Comparison of ENCODE assay signal across 1 cellular context in the genomic region with DNA sequence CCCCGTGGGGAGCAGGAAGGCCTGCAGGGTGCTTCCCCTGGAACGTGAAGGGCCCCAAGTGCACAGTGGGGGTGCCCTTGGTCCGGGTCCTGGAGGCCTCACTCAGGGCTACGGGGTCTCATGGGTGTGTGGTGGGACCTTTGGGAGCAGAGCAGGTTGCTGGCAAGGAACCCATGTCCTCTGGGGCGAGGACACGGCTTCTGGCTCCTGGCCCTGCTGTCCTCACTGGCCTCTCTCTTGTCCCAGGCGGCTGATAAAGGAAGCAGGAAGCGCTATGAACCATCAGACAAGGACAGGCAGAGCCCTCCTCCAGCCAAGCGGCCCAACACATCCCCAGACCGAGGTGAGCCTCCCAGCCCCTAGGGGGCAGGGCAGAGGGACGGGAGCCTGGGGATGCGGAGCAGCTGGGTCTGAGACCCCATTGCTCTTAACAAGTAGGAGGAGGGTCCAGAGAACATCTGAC.
A peak's percentile ranks its signal among the peaks of the same experiment; 100 is the strongest.
TF ChIP-seq lines count a peak whose summit lies in the region.

No MANE protein-coding gene starts in this region.

TF ChIP-seq in K562, 482 proteins besides CTCF, POLR2A, EP300 and RAD21 (continued from another document and continues in another):
- TF ChIP-seq ZFP91 (CRISPR knock-in tag; IDR thresholded peaks at IDR 0.05) (no peak), ZNF668 (CRISPR knock-in tag; IDR thresholded peaks at IDR 0.05) (no peak), NRF1 (conservative IDR thresholded peaks at IDR 0.05 in 1 of 2, IDR thresholded peaks at IDR 0.05 in 1 of 2) (peak in 1 of 2 experiments; percentile 34; a peak in 1 of 4 replicates), ZBTB1 (CRISPR knock-in tag; IDR thresholded peaks at IDR 0.05; ENCODE audit: borderline replicate concordance, low read depth) (no peak), RBBP5 (IDR thresholded peaks at IDR 0.05; ENCODE audit: borderline replicate concordance, insufficient read depth, low read length, poor library complexity, severe bottlenecking) (no peak), PPARD (CRISPR knock-in tag; IDR thresholded peaks at IDR 0.05) (no peak), HMGN3 (IDR thresholded peaks at IDR 0.05; ENCODE audit: borderline replicate concordance, extremely low read depth, insufficient read length, low read depth, low read length) (no peak), BRCA1 (IDR thresholded peaks at IDR 0.05) (no peak), BRCA1 (CRISPR knock-in tag; IDR thresholded peaks at IDR 0.05) (0 out of 2 replicates have a peak, but pooled peaks have one; percentile 73), ZNF586 (CRISPR knock-in tag; conservative IDR thresholded peaks at IDR 0.05) (no peak), SNRNP70 (optimal IDR thresholded peaks at IDR 0.05; ENCODE audit: low read depth, low read length) (no peak), ZKSCAN3 (CRISPR knock-in tag; IDR thresholded peaks at IDR 0.05) (no peak), HIVEP1 (CRISPR knock-in tag; IDR thresholded peaks at IDR 0.05) (no peak), ZNF347 (CRISPR knock-in tag; IDR thresholded peaks at IDR 0.05; ENCODE audit: low read depth) (no peak), CXXC5 (CRISPR knock-in tag; IDR thresholded peaks at IDR 0.05) (peak; percentile 49; the same call in 1 of the 2 replicates), HNRNPL (IDR thresholded peaks at IDR 0.05; ENCODE audit: low read depth, low read length) (no peak), ZNF239 (CRISPR knock-in tag; IDR thresholded peaks at IDR 0.05) (no peak), JUND (IDR thresholded peaks at IDR 0.05; ENCODE audit: borderline replicate concordance, low read depth, low read length) (peak; percentile 70), JUND (tag; IDR thresholded peaks at IDR 0.05; ENCODE audit: borderline replicate concordance, low read depth, low read length) (no peak; the same call in 2 of the 3 replicates), DMBX1 (CRISPR knock-in tag; IDR thresholded peaks at IDR 0.05; ENCODE audit: borderline replicate concordance) (no peak), MYC (IDR thresholded peaks at IDR 0.05; ENCODE audit: low read depth, low read length) (peak; percentile 59), MYC (CRISPR knock-in tag; IDR thresholded peaks at IDR 0.05; ENCODE audit: borderline replicate concordance, low read depth) (no peak), NELFE (IDR thresholded peaks at IDR 0.05; ENCODE audit: insufficient read depth, insufficient read length) (no peak), FOXA3 (CRISPR knock-in tag; conservative IDR thresholded peaks at IDR 0.05 in 1 of 2, IDR thresholded peaks at IDR 0.05 in 1 of 2) (no peak), CC2D1A (IDR thresholded peaks at IDR 0.05) (peak; percentile 41; the same call in 1 of the 2 replicates), NFATC3 (IDR thresholded peaks at IDR 0.05) (no peak), RBM25 (IDR thresholded peaks at IDR 0.05; ENCODE audit: low read depth, low read length, severe bottlenecking) (no peak), SRSF7 (optimal IDR thresholded peaks at IDR 0.05; ENCODE audit: low read depth, low read length) (no peak), ZNF512 (tag; IDR thresholded peaks at IDR 0.05) (no peak), SP2 (IDR thresholded peaks at IDR 0.05; ENCODE audit: extremely low read depth, low read depth, low read length, poor library complexity, severe bottlenecking) (peak; percentile 57), TEAD1 (CRISPR knock-in tag; IDR thresholded peaks at IDR 0.05) (no peak), TCF3 (CRISPR knock-in tag; IDR thresholded peaks at IDR 0.05) (peak; percentile 33; the same call in 1 of the 2 replicates), RBM34 (IDR thresholded peaks at IDR 0.05; ENCODE audit: borderline replicate concordance, insufficient read depth, low read length) (no peak), ZNF778 (CRISPR knock-in tag; IDR thresholded peaks at IDR 0.05) (no peak), CREB1 (IDR thresholded peaks at IDR 0.05) (0 out of 2 replicates have a peak, but pooled peaks have one; percentile 35), CREB1 (CRISPR knock-in tag; IDR thresholded peaks at IDR 0.05) (no peak), CHD4 (IDR thresholded peaks at IDR 0.05; ENCODE audit: insufficient read depth, insufficient replicate concordance, low read depth, low read length, poor library complexity, severe bottlenecking) (no peak), SMARCB1 (IDR thresholded peaks at IDR 0.05; ENCODE audit: insufficient read length, low read depth) (no peak), BMI1 (IDR thresholded peaks at IDR 0.05; ENCODE audit: low read length) (no peak), ELF2 (CRISPR knock-in tag; IDR thresholded peaks at IDR 0.05) (0 out of 2 replicates have a peak, but pooled peaks have one; percentile 51), ELF4 (CRISPR knock-in tag; IDR thresholded peaks at IDR 0.05) (no peak), ZNF766 (CRISPR knock-in tag; conservative IDR thresholded peaks at IDR 0.05) (no peak), HDAC2 (IDR thresholded peaks at IDR 0.05) (peak; percentile 52; the same call in 1 of the 2 replicates), ZNF507 (tag; conservative IDR thresholded peaks at IDR 0.05) (no peak), PRMT5 (CRISPR knock-in tag; IDR thresholded peaks at IDR 0.05) (no peak), DPF2 (IDR thresholded peaks at IDR 0.05) (peak; percentile 62), MYNN (IDR thresholded peaks at IDR 0.05) (0 out of 2 replicates have a peak, but pooled peaks have one; percentile 24), MYNN (CRISPR knock-in tag; IDR thresholded peaks at IDR 0.05) (no peak), ZNF75A (CRISPR knock-in tag; IDR thresholded peaks at IDR 0.05) (no peak), TBP (optimal IDR thresholded peaks at IDR 0.05; ENCODE audit: low read depth, low read length) (no peak), ZC3H4 (CRISPR knock-in tag; IDR thresholded peaks at IDR 0.05; ENCODE audit: borderline replicate concordance) (no peak), ZZZ3 (IDR thresholded peaks at IDR 0.05) (no peak), ZNF764 (CRISPR knock-in tag; IDR thresholded peaks at IDR 0.05; ENCODE audit: low read depth) (no peak), ZNF224 (CRISPR knock-in tag; IDR thresholded peaks at IDR 0.05) (no peak), RFX1 (IDR thresholded peaks at IDR 0.05) (no peak), ZNF408 (CRISPR knock-in tag; IDR thresholded peaks at IDR 0.05; ENCODE audit: low read depth) (no peak), BHLHE40 (IDR thresholded peaks at IDR 0.05; ENCODE audit: low read length) (no peak; the same call in 1 of the 2 replicates), PHF20 (IDR thresholded peaks at IDR 0.05; ENCODE audit: partially characterized antibody) (peak; percentile 78), NCOR1 (IDR thresholded peaks at IDR 0.05) (no peak), ZBTB49 (CRISPR knock-in tag; IDR thresholded peaks at IDR 0.05; ENCODE audit: borderline replicate concordance) (no peak), EWSR1 (IDR thresholded peaks at IDR 0.05; ENCODE audit: borderline replicate concordance, low read depth, partially characterized antibody) (no peak), ZNF436 (CRISPR knock-in tag; IDR thresholded peaks at IDR 0.05) (no peak), GATA2 (CRISPR knock-in tag; IDR thresholded peaks at IDR 0.05) (no peak), ZNF134 (CRISPR knock-in tag; conservative IDR thresholded peaks at IDR 0.05) (no peak), BACH1 (tag; IDR thresholded peaks at IDR 0.05) (no peak), ZNF124 (CRISPR knock-in tag; IDR thresholded peaks at IDR 0.05) (no peak), BRF1 (IDR thresholded peaks at IDR 0.05; ENCODE audit: borderline replicate concordance, extremely low read depth, insufficient read length) (no peak), NFIC (IDR thresholded peaks at IDR 0.05) (peak; percentile 55), L3MBTL2 (IDR thresholded peaks at IDR 0.05) (peak; percentile 15; the same call in 1 of the 2 replicates), GTF2E2 (tag; IDR thresholded peaks at IDR 0.05) (no peak)
- TF ChIP-seq, protein P1, sequence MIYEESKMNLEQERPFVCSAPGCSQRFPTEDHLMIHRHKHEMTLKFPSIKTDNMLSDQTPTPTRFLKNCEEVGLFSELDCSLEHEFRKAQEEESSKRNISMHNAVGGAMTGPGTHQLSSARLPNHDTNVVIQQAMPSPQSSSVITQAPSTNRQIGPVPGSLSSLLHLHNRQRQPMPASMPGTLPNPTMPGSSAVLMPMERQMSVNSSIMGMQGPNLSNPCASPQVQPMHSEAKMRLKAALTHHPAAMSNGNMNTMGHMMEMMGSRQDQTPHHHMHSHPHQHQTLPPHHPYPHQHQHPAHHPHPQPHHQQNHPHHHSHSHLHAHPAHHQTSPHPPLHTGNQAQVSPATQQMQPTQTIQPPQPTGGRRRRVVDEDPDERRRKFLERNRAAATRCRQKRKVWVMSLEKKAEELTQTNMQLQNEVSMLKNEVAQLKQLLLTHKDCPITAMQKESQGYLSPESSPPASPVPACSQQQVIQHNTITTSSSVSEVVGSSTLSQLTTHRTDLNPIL (CRISPR knock-in tag; IDR thresholded peaks at IDR 0.05): no peak
- TF ChIP-seq, protein P2, sequence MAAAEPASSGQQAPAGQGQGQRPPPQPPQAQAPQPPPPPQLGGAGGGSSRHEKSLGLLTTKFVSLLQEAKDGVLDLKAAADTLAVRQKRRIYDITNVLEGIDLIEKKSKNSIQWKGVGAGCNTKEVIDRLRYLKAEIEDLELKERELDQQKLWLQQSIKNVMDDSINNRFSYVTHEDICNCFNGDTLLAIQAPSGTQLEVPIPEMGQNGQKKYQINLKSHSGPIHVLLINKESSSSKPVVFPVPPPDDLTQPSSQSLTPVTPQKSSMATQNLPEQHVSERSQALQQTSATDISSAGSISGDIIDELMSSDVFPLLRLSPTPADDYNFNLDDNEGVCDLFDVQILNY (CRISPR knock-in tag; IDR thresholded peaks at IDR 0.05): no peak
- TF ChIP-seq, protein P3, sequence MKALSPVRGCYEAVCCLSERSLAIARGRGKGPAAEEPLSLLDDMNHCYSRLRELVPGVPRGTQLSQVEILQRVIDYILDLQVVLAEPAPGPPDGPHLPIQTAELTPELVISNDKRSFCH (CRISPR knock-in tag; IDR thresholded peaks at IDR 0.05): no peak
- TF ChIP-seq, protein P3 (tag; IDR thresholded peaks at IDR 0.05): peak; percentile 59; the same call in 1 of the 2 replicates
- TF ChIP-seq, protein P4, sequence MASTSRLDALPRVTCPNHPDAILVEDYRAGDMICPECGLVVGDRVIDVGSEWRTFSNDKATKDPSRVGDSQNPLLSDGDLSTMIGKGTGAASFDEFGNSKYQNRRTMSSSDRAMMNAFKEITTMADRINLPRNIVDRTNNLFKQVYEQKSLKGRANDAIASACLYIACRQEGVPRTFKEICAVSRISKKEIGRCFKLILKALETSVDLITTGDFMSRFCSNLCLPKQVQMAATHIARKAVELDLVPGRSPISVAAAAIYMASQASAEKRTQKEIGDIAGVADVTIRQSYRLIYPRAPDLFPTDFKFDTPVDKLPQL (IDR thresholded peaks at IDR 0.05; ENCODE audit: extremely low read depth, insufficient read length): no peak
